Comparison of ENCODE assay signal across 9 cellular contexts in the genomic region with DNA sequence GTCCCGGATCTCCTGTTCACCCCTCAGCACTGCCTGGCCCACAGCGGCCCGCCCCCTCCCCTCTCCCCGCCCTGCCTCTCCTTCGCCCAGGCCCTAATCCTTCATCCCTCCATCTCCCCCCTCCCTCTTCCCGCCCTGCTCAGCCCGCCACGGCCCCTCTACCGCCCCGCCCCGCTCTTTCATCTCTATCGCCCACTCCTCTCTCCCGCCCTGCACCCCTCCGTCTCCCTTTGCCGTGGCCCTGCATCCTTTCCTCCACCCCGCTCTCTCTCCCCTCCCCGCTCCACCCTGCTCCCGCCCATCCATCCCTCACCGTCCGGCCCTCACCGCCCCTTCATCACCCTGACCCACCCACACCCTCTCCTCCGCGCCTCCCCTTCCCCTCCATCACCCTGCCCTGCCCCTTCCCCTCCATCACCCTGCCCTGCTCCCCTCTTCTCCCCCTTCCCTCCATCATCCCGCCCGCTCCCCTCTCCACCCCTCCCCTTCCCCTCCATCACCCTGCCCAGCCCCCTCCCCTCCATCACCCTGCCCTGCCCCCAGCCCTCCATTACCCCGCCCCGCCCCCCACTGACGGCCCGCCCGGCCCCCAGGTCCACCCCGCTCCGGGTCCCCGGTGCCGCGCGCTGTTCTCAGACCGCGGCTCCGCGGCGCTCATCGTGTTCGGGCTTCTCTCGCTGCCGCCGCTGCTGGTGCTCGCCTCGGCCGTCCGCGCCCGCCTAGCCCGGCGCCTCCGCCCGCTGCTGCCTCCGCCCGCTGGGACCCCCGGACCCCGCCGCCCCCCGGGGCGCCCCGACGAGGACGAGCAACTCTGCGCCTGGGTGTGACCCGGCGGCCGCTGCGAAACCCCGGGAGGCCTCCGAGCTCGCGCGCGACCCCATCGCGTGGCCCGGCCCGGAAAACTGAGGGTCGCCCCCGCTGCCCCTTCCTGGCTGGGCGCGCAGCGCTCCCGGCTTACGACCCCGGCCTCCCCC. TPM values are rescaled to one million over a fixed set of nuclear protein-coding genes. Genes with fewer than 3 reads are reported as not detected.
DNase-seq lines count a peak whose midpoint lies in the region; ATAC-seq, FAIRE-seq and TF ChIP-seq lines count a peak whose summit lies in the region.
"Had no signal": no experiment of that assay in that cellular context is flagged by ENCODE, and none has a peak within 500 bp of the region (broad histone marks: within the 10 kb centered on the region; RNA-seq: fewer than 3 reads in every experiment).

No MANE protein-coding gene starts in this region.

- no peaks in the 10 kb centered on the region for H3K27me3 ChIP-seq in upper lobe of right lung

- no peak overlapping the region for H3K9ac ChIP-seq in kidney (ENCODE audit: low read length in 2 of 2)

- H3K27ac ChIP-seq in kidney (ENCODE audit: low read depth in 2 of 2, low read length in 2 of 2): no peak overlapping the region
- no peak overlapping the region for H3K27ac ChIP-seq in upper lobe of right lung

- FAIRE-seq in kidney (lab: Jason Lieb, UNC): no peak

- no peak for TF ChIP-seq CTCF in kidney (IDR thresholded peaks at IDR 0.05; ENCODE audit: borderline replicate concordance, extremely low read depth, insufficient read depth)
- TF ChIP-seq CTCF in upper lobe of right lung (IDR thresholded peaks at IDR 0.05): no peak

- H3K4me3 ChIP-seq in kidney (ENCODE audit: low read length in 2 of 2) (no peak overlapping the region), upper lobe of right lung (peak overlapping the region; percentile 36)

- H3K9me3 ChIP-seq in kidney (ENCODE audit: control insufficient read depth in 1 of 2, low read length in 2 of 2): no peaks in the 10 kb centered on the region
- no peaks in the 10 kb centered on the region for H3K9me3 ChIP-seq in upper lobe of right lung

- ATAC-seq in upper lobe of right lung (peak; percentile 5), GM21447 (IDR thresholded peaks at IDR 0.05; ENCODE audit: unreplicated experiment) (no peak)

- intact Hi-C loops in kidney (cut with DNase I) (no loop called here), upper lobe of right lung (cut with DNase I) (no loop called here)

- H3K36me3 ChIP-seq in kidney (ENCODE audit: control insufficient read depth in 1 of 2, insufficient read depth in 2 of 2, low read length in 2 of 2) (no peaks in the 10 kb centered on the region), upper lobe of right lung (no peaks in the 10 kb centered on the region)

- peaks cover 0 to 10% of the 10 kb centered on the region in 2 donors for H3K4me1 ChIP-seq in kidney (ENCODE audit: control insufficient read depth in 1 of 2, insufficient read depth in 1 of 2, low read depth in 1 of 2, low read length in 2 of 2)
- H3K4me1 ChIP-seq in upper lobe of right lung: peaks cover 31% of the 10 kb centered on the region

- DNase-seq in activated T-cell treated with anti-CD3 and anti-CD28 coated beads, Interleukin-2, amount 50 U/mL, for 1 hour: peak; percentile 24
- no peak for DNase-seq in activated T-cell treated with anti-CD3 and anti-CD28 coated beads, Interleukin-2, amount 50 U/mL, for 48 hours
- DNase-seq in amygdala (lab: John Stamatoyannopoulos, UW) (peak in 31 of 56 donors; percentile 39 to 91 (median 62)), kidney (peak; percentile 85), upper lobe of right lung (peak; percentile 70), NOMO-1 treated with dmso at 0.1 percent for 144 hours (lab: John Stamatoyannopoulos, UW; ENCODE audit: unreplicated experiment) (no peak)
- DNase-seq in effector CD4-positive, alpha-beta T cell: no peak
- DNase-seq: activated B cell treated with CpG ODN at 0.5 μM for 24 hours had no signal

RNA-seq across cellular contexts. Expression of a gene that starts 6.2 kb away (rescaled TPM):
- 5.2 TPM for total RNA-seq in kidney
- polyA plus RNA-seq in kidney (ENCODE audit: insufficient read depth, low read depth, low replicate concordance): 7.1 TPM
- total RNA-seq in upper lobe of right lung: 21.5 TPM

RNA-seq across cellular contexts. Expression of a gene that starts 8.2 kb away (rescaled TPM):
- 116 TPM for total RNA-seq in kidney
- 103 TPM for polyA plus RNA-seq in kidney (ENCODE audit: insufficient read depth, low read depth, low replicate concordance)
- 87.4 TPM for total RNA-seq in upper lobe of right lung
- total RNA-seq: activated B cell treated with CpG ODN at 0.5 μM for 24 hours had no signal

RNA-seq across cellular contexts. Expression of a gene that starts 20.2 kb away (rescaled TPM):
- 103 TPM for total RNA-seq in kidney
- 221 TPM for polyA plus RNA-seq in kidney (ENCODE audit: insufficient read depth, low read depth, low replicate concordance)
- 80.7 TPM for total RNA-seq in upper lobe of right lung

RNA-seq across cellular contexts. Expression of a gene that starts 22.2 kb away (rescaled TPM):
- 10.0 TPM for total RNA-seq in kidney
- 14.3 TPM for polyA plus RNA-seq in kidney (ENCODE audit: insufficient read depth, low read depth, low replicate concordance)
- 10.4 TPM for total RNA-seq in upper lobe of right lung

RNA-seq across cellular contexts. Expression of a gene that starts 28.1 kb away (rescaled TPM):
- total RNA-seq in kidney (199 TPM), upper lobe of right lung (165 TPM)
- 72.0 TPM for polyA plus RNA-seq in kidney (ENCODE audit: insufficient read depth, low read depth, low replicate concordance)

Comparison
In these comparisons a context has a peak if more than half of its experiments do, and no peak if none do; other contexts are left out.
1. DNase-seq: peak in activated T-cell treated with anti-CD3 and anti-CD28 coated beads, Interleukin-2, amount 50 U/mL, for 1 hour (single experiment), amygdala (31 of 56), kidney (single experiment) and upper lobe of right lung (single experiment); none in activated T-cell treated with anti-CD3 and anti-CD28 coated beads, Interleukin-2, amount 50 U/mL, for 48 hours (0 of 2), effector CD4-positive, alpha-beta T cell (single experiment) and NOMO-1 treated with dmso at 0.1 percent for 144 hours (single experiment).